ENCODE assay signal across 25 cellular contexts in genomic region chr5:54589786-54590185, GRCh38.
"Had no signal": no experiment of that assay in that cellular context is flagged by ENCODE, and none has a peak within 500 bp of the region (broad histone marks: within the 10 kb centered on the region; RNA-seq: fewer than 3 reads in every experiment).

No MANE protein-coding gene starts in this region.

- H3K27ac Mint-ChIP-seq: memory B cell; mesothelial cell of epicardium; stimulated activated naive B cell treated with anti-CD40 and anti-IgM and Interleukin-4, amounts not matched to agents 10 μg/mL and 1 μg/mL and 100 μg/mL, for 72 hours; stimulated activated naive CD8-positive, alpha-beta T cell treated with anti-CD3 and anti-CD28 coated beads, Interleukin-15, Interleukin-2, amounts not matched to agents 100 ng/mL and 50 ng/mL, for 24 hours had no signal

- H3K27ac ChIP-seq: dorsolateral prefrontal cortex, epithelial cell of prostate, gastrocnemius medialis, pancreas, right lobe of liver, thoracic aorta, transverse colon, vagina had no signal

- H3K9me3 Mint-ChIP-seq: natural killer cell treated with Interleukin-12 subunit alpha and Interleukin-12 subunit beta and Interleukin-15 and Interleukin-18, amount 100 ng/mL, for 72 hours had no signal

- H3K27me3 Mint-ChIP-seq: memory B cell; naive B cell; natural killer cell treated with Interleukin-12 subunit alpha and Interleukin-12 subunit beta and Interleukin-15 and Interleukin-18, amount 100 ng/mL, for 72 hours; stimulated activated naive B cell treated with anti-CD40 and anti-IgM and Interleukin-4, amounts not matched to agents 10 μg/mL and 1 μg/mL and 100 μg/mL, for 72 hours; stimulated activated naive CD8-positive, alpha-beta T cell treated with anti-CD3 and anti-CD28 coated beads, Interleukin-15, Interleukin-2, amounts not matched to agents 100 ng/mL and 50 ng/mL, for 24 hours had no signal

- DNase-seq: dorsolateral prefrontal cortex; effector CD4-positive, alpha-beta T cell; foreskin fibroblast; gastrocnemius medialis; head of caudate nucleus; kidney; mucosa of descending colon; naive B cell; occipital lobe; pancreas; right lobe of liver; stimulated activated CD4-positive, alpha-beta T cell treated with anti-CD3 and anti-CD28 coated beads, Interleukin-2, amount 100 ng/mL, for 24 hours; stimulated activated CD4-positive, alpha-beta T cell treated with anti-CD3 and anti-CD28 coated beads, Interleukin-4, amount 100 ng/mL, for 24 hours; stimulated activated naive B cell treated with anti-CD40 and anti-IgM and Interleukin-4, amounts not matched to agents 10 μg/mL and 1 μg/mL and 100 μg/mL, for 72 hours; transverse colon had no signal

- H3K4me1 ChIP-seq: gastrocnemius medialis, pancreas, right lobe of liver, transverse colon, vagina had no signal

- H3K36me3 ChIP-seq: gastrocnemius medialis, pancreas, right lobe of liver, thoracic aorta, transverse colon, vagina had no signal

- H3K4me3 ChIP-seq: dorsolateral prefrontal cortex, gastrocnemius medialis, lung, mucosa of descending colon, pancreas, right lobe of liver, thoracic aorta, transverse colon, vagina had no signal

- H3K4me1 Mint-ChIP-seq: mesothelial cell of epicardium had no signal

- H3K27me3 ChIP-seq: dorsolateral prefrontal cortex, gastrocnemius medialis, pancreas, right lobe of liver, transverse colon, vagina had no signal

- H3K4me3 Mint-ChIP-seq: memory B cell; mesothelial cell of epicardium; natural killer cell treated with Interleukin-12 subunit alpha and Interleukin-12 subunit beta and Interleukin-15 and Interleukin-18, amount 100 ng/mL, for 72 hours; stimulated activated naive B cell treated with anti-CD40 and anti-IgM and Interleukin-4, amounts not matched to agents 10 μg/mL and 1 μg/mL and 100 μg/mL, for 72 hours; stimulated activated naive CD8-positive, alpha-beta T cell treated with anti-CD3 and anti-CD28 coated beads, Interleukin-15, Interleukin-2, amounts not matched to agents 100 ng/mL and 50 ng/mL, for 24 hours had no signal

- ATAC-seq: esophagus mucosa; gastrocnemius medialis; left lobe of liver; mucosa of descending colon; natural killer cell treated with Interleukin-12 subunit alpha and Interleukin-12 subunit beta and Interleukin-15 and Interleukin-18, amount 100 ng/mL, for 72 hours; pancreas; right lobe of liver; stimulated activated naive B cell treated with anti-CD40 and anti-IgM and Interleukin-4, amounts not matched to agents 10 μg/mL and 1 μg/mL and 100 μg/mL, for 72 hours had no signal

- H3K36me3 Mint-ChIP-seq: mesothelial cell of epicardium; natural killer cell treated with Interleukin-12 subunit alpha and Interleukin-12 subunit beta and Interleukin-15 and Interleukin-18, amount 100 ng/mL, for 72 hours had no signal

- H3K9me3 ChIP-seq: gastrocnemius medialis, pancreas, thoracic aorta, transverse colon, vagina had no signal
